8 cellular contexts compared by ENCODE assay signal in genomic region chr1:66981679-66982078, GRCh38. TPM values are rescaled to one million over a fixed set of nuclear protein-coding genes. Genes with fewer than 3 reads are reported as not detected.
DNase-seq lines count a peak whose midpoint lies in the region; ATAC-seq and TF ChIP-seq lines count a peak whose summit lies in the region.

No MANE protein-coding gene starts in this region.

- H3K27ac ChIP-seq in BLaER1 treated with 17β-estradiol and CSF1 and Interleukin-3, amounts not matched to agents 10 nM and 100 nM = peak overlapping the region in 10 of 11 experiments; percentile 4 to 72 (median 60); a peak in 18 of 22 replicates
- H3K27ac ChIP-seq in coronary artery (peak overlapping the region; percentile 8 to 55), ovary (peak overlapping the region; percentile 42 to 71)

- no peaks in the 10 kb centered on the region for H3K27me3 ChIP-seq in BLaER1 treated with 17β-estradiol and CSF1 and Interleukin-3, amounts not matched to agents 10 nM and 100 nM
- H3K27me3 ChIP-seq in ovary = no peaks in the 10 kb centered on the region

- peak; percentile 44 for DNase-seq in T follicular helper cell (ENCODE audit: low read depth)
- DNase-seq in coronary artery (ENCODE audit: low spot score) = no peak
- peak in 4 of 5 donors; percentile 24 to 51 (median 43) for DNase-seq in ovary
- DNase-seq in SIG-M5 treated with dmso at 0.1 percent for 504 hours (lab: John Stamatoyannopoulos, UW; ENCODE audit: unreplicated experiment) = no peak

- no peaks in the 10 kb centered on the region for H3K9me3 ChIP-seq in BLaER1 treated with 17β-estradiol and CSF1 and Interleukin-3, amounts not matched to agents 10 nM and 100 nM (replicated peaks in 1 of 11)
- no peaks in the 10 kb centered on the region for H3K9me3 ChIP-seq in ovary

- H3K4me1 ChIP-seq in BLaER1 treated with 17β-estradiol and CSF1 and Interleukin-3, amounts not matched to agents 10 nM and 100 nM = peaks cover 0 to 19% (median 15%) of the 10 kb centered on the region in 10 experiments; a peak in 18 of 20 replicates
- no peaks in the 10 kb centered on the region for H3K4me1 ChIP-seq in ovary (ENCODE audit: insufficient read depth)

- H3K36me3 ChIP-seq in BLaER1 treated with 17β-estradiol and CSF1 and Interleukin-3, amounts not matched to agents 10 nM and 100 nM = peaks cover 81 to 97% (median 89%) of the 10 kb centered on the region in 11 experiments
- H3K36me3 ChIP-seq in ovary = no peaks in the 10 kb centered on the region

- intact Hi-C loops in ovary (cut with DNase I) = no loop called here

- peak overlapping the region in 9 of 10 experiments; percentile 24 to 59 (median 48); a peak in 14 of 20 replicates for H3K4me3 ChIP-seq in BLaER1 treated with 17β-estradiol and CSF1 and Interleukin-3, amounts not matched to agents 10 nM and 100 nM
- H3K4me3 ChIP-seq in coronary artery (peak overlapping the region; percentile 55), ovary (peak overlapping the region; percentile 4)

- peaks cover 0 to 39% (median 2%) of the 10 kb centered on the region in 11 experiments; a peak in 7 of 22 replicates for H4K20me1 ChIP-seq in BLaER1 treated with 17β-estradiol and CSF1 and Interleukin-3, amounts not matched to agents 10 nM and 100 nM

- TF ChIP-seq POLR2A in ovary (IDR thresholded peaks at IDR 0.05) = no peak

- ATAC-seq in HG03378 (IDR thresholded peaks at IDR 0.05; ENCODE audit: unreplicated experiment) (no peak), HG02678 (IDR thresholded peaks at IDR 0.05; ENCODE audit: unreplicated experiment) (no peak), GM19397 (IDR thresholded peaks at IDR 0.05; ENCODE audit: unreplicated experiment) (no peak)

- peak overlapping the region in 10 of 11 experiments; percentile 35 to 77 (median 48); a peak in 17 of 22 replicates for H3K9ac ChIP-seq in BLaER1 treated with 17β-estradiol and CSF1 and Interleukin-3, amounts not matched to agents 10 nM and 100 nM

- TF ChIP-seq CTCF in coronary artery (IDR thresholded peaks at IDR 0.05) (no peak), ovary (IDR thresholded peaks at IDR 0.05) (no peak)

- no peak for TF ChIP-seq EP300 in ovary (IDR thresholded peaks at IDR 0.05)

- H3K4me2 ChIP-seq in BLaER1 treated with 17β-estradiol and CSF1 and Interleukin-3, amounts not matched to agents 10 nM and 100 nM = peak overlapping the region; percentile 67 to 89 (median 72); a peak in 21 of 22 replicates

- WGBS in ovary, 3 donors = 9 to 29% (median 18%) methylated on average over 4 of the region's 4 CpGs

RNA-seq across cellular contexts. Expression of gene MIER1, which starts 56.9 kb away (rescaled TPM):
- total RNA-seq in ovary = 10 to 100 TPM; 33.2 to 51.2 (median 46.8) TPM
- polyA plus RNA-seq in ovary = 10 to 100 TPM; 16.2 to 22.2 TPM

RNA-seq across cellular contexts. Expression of gene DNAI4, which starts 57.0 kb away (rescaled TPM):
- total RNA-seq in ovary = 10 to 100 TPM; 21.7 to 52.6 (median 31.0) TPM
- polyA plus RNA-seq in ovary = 1 to 10 TPM; 2.5 to 3.0 TPM

Comparison
In these comparisons a context has a peak if more than half of its experiments do, and no peak if none do; other contexts are left out.
1. H3K4me3 ChIP-seq: peak in every context shown above with its lines; median percentile 55 in coronary artery; 48 in BLaER1 treated with 17β-estradiol and CSF1 and Interleukin-3, amounts not matched to agents 10 nM and 100 nM; 4 in ovary.
2. DNase-seq: peak in T follicular helper cell (single experiment) and ovary (4 of 5); none in coronary artery (single experiment) and SIG-M5 treated with dmso at 0.1 percent for 504 hours (single experiment).
3. Peak in every context shown above with its lines, with median percentiles within 50 percentile points of each other: H3K27ac ChIP-seq.